33 cellular contexts compared by ENCODE assay signal in the genomic region with DNA sequence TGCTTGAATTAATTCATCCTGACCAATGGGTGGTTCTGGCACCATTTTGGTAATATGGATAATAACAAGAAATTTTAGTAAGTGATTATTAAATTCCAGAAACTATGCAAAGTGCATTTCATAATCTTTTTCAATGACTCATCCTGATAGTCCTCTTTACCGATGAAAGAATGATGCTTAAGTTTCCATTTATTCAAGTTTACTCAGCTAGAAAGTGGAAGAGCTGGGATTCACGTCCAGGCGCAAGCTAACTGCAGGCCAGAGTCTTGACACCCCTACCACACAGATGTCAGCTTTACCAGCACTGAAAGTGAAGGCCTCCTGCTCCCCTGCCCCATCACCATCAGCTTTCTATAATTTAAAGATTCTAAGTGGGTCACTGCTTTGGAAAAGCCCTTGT.
DNase-seq lines count a peak whose midpoint lies in the region; ATAC-seq and TF ChIP-seq lines count a peak whose summit lies in the region.
"Had no signal": no experiment of that assay in that cellular context is flagged by ENCODE, and none has a peak within 500 bp of the region (broad histone marks: within the 10 kb centered on the region; RNA-seq: fewer than 3 reads in every experiment).

No MANE protein-coding gene starts in this region.

- H3K27me3 Mint-ChIP-seq in MCF 10A (ENCODE audit: insufficient read depth, unreplicated experiment) = no peaks in the 10 kb centered on the region
- no peaks in the 10 kb centered on the region for H3K27me3 Mint-ChIP-seq in mesothelial cell of epicardium (ENCODE audit: low read depth)
- no peaks in the 10 kb centered on the region for H3K27me3 Mint-ChIP-seq in effector memory CD8-positive, alpha-beta T cell
- no peaks in the 10 kb centered on the region for H3K27me3 Mint-ChIP-seq in osteocyte (ENCODE audit: unreplicated experiment)
- H3K27me3 Mint-ChIP-seq: activated CD4-positive, alpha-beta T cell treated with anti-CD3 and anti-CD28 coated beads for 36 hours; activated naive CD4-positive, alpha-beta T cell treated with anti-CD3 and anti-CD28 coated beads, Interleukin-2, amount 50 U/mL, for 24 hours; CD4-positive, CD25-positive, alpha-beta regulatory T cell had no signal

- POLR2A ChIA-PET in MCF 10A (lab: Yijun Ruan, JAX) = interaction anchor here (0.9 to 1.6 kb wide), 3 partner anchors 8 to 36 kb away, joined by 3 to 4 read pairs (median 3); no protein-coding TSS in a partner anchor

- H3K36me3 ChIP-seq in mammary epithelial cell (ENCODE audit: insufficient read depth, low read length) (no peaks in the 10 kb centered on the region), left lung (no peaks in the 10 kb centered on the region)
- H3K36me3 ChIP-seq: breast epithelium, transverse colon had no signal

- H3K4me3 ChIP-seq in mammary epithelial cell (replicated peaks in 1 of 3; ENCODE audit: insufficient read depth in 1 of 3, low read depth in 2 of 3, low read length in 3 of 3) (no peak overlapping the region), left lung (no peak overlapping the region)
- H3K4me3 ChIP-seq: breast epithelium, transverse colon had no signal

- WGBS in mammary epithelial cell (ENCODE audit: low coverage, missing lambda C conversion rate) = 65% methylated on average over 3 of the region's 3 CpGs

- in situ Hi-C loops in mammary epithelial cell (cut with MboI; ENCODE audit: low sequenced_read_pairs in 2 of 2) = no loop called here

- intact Hi-C loops in mammary epithelial cell (cut with micrococcal nuclease) (no loop called here), MCF 10A (cut with micrococcal nuclease) (no loop called here), left lung (cut with DNase I) (no loop called here)

- H3K27ac ChIP-seq in mammary epithelial cell (ENCODE audit: insufficient read depth, low read depth, low read length) (no peak overlapping the region), caudate nucleus (ENCODE audit: low read depth, low read length) (peak overlapping the region; percentile 7), left lung (no peak overlapping the region)
- H3K27ac ChIP-seq: breast epithelium, transverse colon had no signal

- H4K20me1 ChIP-seq in mammary epithelial cell (ENCODE audit: insufficient read depth, low read length) = no peaks in the 10 kb centered on the region

- no peaks in the 10 kb centered on the region for H3K36me3 Mint-ChIP-seq in MCF 10A (ENCODE audit: insufficient read depth, unreplicated experiment)
- no peaks in the 10 kb centered on the region for H3K36me3 Mint-ChIP-seq in mesothelial cell of epicardium
- no peaks in the 10 kb centered on the region for H3K36me3 Mint-ChIP-seq in effector memory CD8-positive, alpha-beta T cell (ENCODE audit: insufficient read depth)
- H3K36me3 Mint-ChIP-seq in osteocyte (ENCODE audit: unreplicated experiment) = no peaks in the 10 kb centered on the region
- H3K36me3 Mint-ChIP-seq: activated naive CD4-positive, alpha-beta T cell treated with anti-CD3 and anti-CD28 coated beads, Interleukin-2, amount 50 U/mL, for 24 hours; CD4-positive, CD25-positive, alpha-beta regulatory T cell; naive B cell; stimulated activated effector memory CD8-positive, alpha-beta T cell treated with anti-CD3 and anti-CD28 coated beads, Interleukin-12 subunit alpha, Interleukin-12 subunit beta, amount 100 ng/mL, for 72 hours had no signal

- H3K27me3 ChIP-seq in mammary epithelial cell (ENCODE audit: insufficient read depth, low read length) (no peaks in the 10 kb centered on the region), left lung (no peaks in the 10 kb centered on the region)
- H3K27me3 ChIP-seq: breast epithelium, transverse colon had no signal

- no peak for ATAC-seq in left lung
- ATAC-seq in effector memory CD8-positive, alpha-beta T cell (replicated peaks) = no peak
- ATAC-seq: activated CD4-positive, alpha-beta T cell treated with anti-CD3 and anti-CD28 coated beads for 36 hours; activated CD8-positive, alpha-beta T cell treated with anti-CD3 and anti-CD28 coated beads, Interleukin-2, amount 10 ng/mL, durations not matched to agents 7 days and 5 days; left ventricle myocardium superior; PC-3; Right ventricle myocardium inferior; stimulated activated effector memory CD8-positive, alpha-beta T cell treated with anti-CD3 and anti-CD28 coated beads, Interleukin-12 subunit alpha, Interleukin-12 subunit beta, amount 100 ng/mL, for 72 hours had no signal

- no peaks in the 10 kb centered on the region for H3K9me3 Mint-ChIP-seq in MCF 10A (ENCODE audit: unreplicated experiment)
- no peaks in the 10 kb centered on the region for H3K9me3 Mint-ChIP-seq in mesothelial cell of epicardium
- peaks cover 8% of the 10 kb centered on the region in 2 donors for H3K9me3 Mint-ChIP-seq in effector memory CD8-positive, alpha-beta T cell
- H3K9me3 Mint-ChIP-seq in osteocyte (ENCODE audit: unreplicated experiment) = no peaks in the 10 kb centered on the region
- H3K9me3 Mint-ChIP-seq: activated naive CD4-positive, alpha-beta T cell treated with anti-CD3 and anti-CD28 coated beads, Interleukin-2, amount 50 U/mL, for 24 hours had no signal

- DNase-seq in mammary epithelial cell (peak; percentile 35), MCF 10A (ENCODE audit: unreplicated experiment) (no peak), caudate nucleus (lab: John Stamatoyannopoulos, UW) (peak in 1 of 61 donors; percentile 6), mesothelial cell of epicardium (ENCODE audit: low spot score in 2 of 2, unreplicated experiment in 2 of 2) (no peak), NCI-H1105 (lab: John Stamatoyannopoulos, UW) (no peak), left lung (no peak), osteocyte (ENCODE audit: extremely low spot score, unreplicated experiment) (no peak)
- DNase-seq in effector memory CD8-positive, alpha-beta T cell = no peak
- DNase-seq: 8988T; activated CD4-positive, alpha-beta T cell treated with anti-CD3 and anti-CD28 coated beads for 36 hours; activated CD8-positive, alpha-beta T cell treated with anti-CD3 and anti-CD28 coated beads, Interleukin-2, amount 10 ng/mL, durations not matched to agents 7 days and 5 days; activated T-cell treated with anti-CD3 and anti-CD28 coated beads for 4 hours; Calu3; CD4-positive, CD25-positive, alpha-beta regulatory T cell; DND-41; glutamatergic neuron; KBM-7; left ventricle myocardium superior; midbrain; naive B cell; NCI-H1092 treated with DMSO at 0.1 percent for 48 hours; NCI-H1930; NCI-H2171 treated with DMSO at 0.1 percent for 48 hours; NCI-H526 treated with DMSO at 0.1 percent for 48 hours; occipital lobe; PC-3; stimulated activated CD4-positive, alpha-beta T cell treated with anti-CD3 and anti-CD28 coated beads, Interleukin-15, amount 100 ng/mL, for 24 hours; stimulated activated CD4-positive, alpha-beta T cell treated with anti-CD3 and anti-CD28 coated beads, Interleukin-4, amount 100 ng/mL, for 4 hours; transverse colon had no signal

- H3K9me3 ChIP-seq in mammary epithelial cell (replicated peaks; ENCODE audit: insufficient read depth, low read length) = no peaks in the 10 kb centered on the region
- no peaks in the 10 kb centered on the region for H3K9me3 ChIP-seq in left lung
- H3K9me3 ChIP-seq: breast epithelium, transverse colon had no signal

- H3K4me3 Mint-ChIP-seq in MCF 10A (ENCODE audit: unreplicated experiment) (no peak overlapping the region), mesothelial cell of epicardium (no peak overlapping the region), osteocyte (ENCODE audit: unreplicated experiment) (no peak overlapping the region)
- no peak overlapping the region for H3K4me3 Mint-ChIP-seq in effector memory CD8-positive, alpha-beta T cell
- H3K4me3 Mint-ChIP-seq: activated CD4-positive, alpha-beta T cell treated with anti-CD3 and anti-CD28 coated beads for 36 hours; activated CD8-positive, alpha-beta T cell treated with anti-CD3 and anti-CD28 coated beads, Interleukin-2, amount 10 ng/mL, durations not matched to agents 7 days and 5 days; activated naive CD4-positive, alpha-beta T cell treated with anti-CD3 and anti-CD28 coated beads, Interleukin-2, amount 50 U/mL, for 24 hours; CD4-positive, CD25-positive, alpha-beta regulatory T cell; naive B cell; stimulated activated effector memory CD8-positive, alpha-beta T cell treated with anti-CD3 and anti-CD28 coated beads, Interleukin-12 subunit alpha, Interleukin-12 subunit beta, amount 100 ng/mL, for 72 hours had no signal

- no peak overlapping the region for H3K27ac Mint-ChIP-seq in MCF 10A (ENCODE audit: low read depth, unreplicated experiment)
- peak overlapping the region; percentile 26 for H3K27ac Mint-ChIP-seq in mesothelial cell of epicardium
- no peak overlapping the region for H3K27ac Mint-ChIP-seq in effector memory CD8-positive, alpha-beta T cell
- H3K27ac Mint-ChIP-seq in osteocyte (ENCODE audit: unreplicated experiment) = no peak overlapping the region
- H3K27ac Mint-ChIP-seq: activated CD4-positive, alpha-beta T cell treated with anti-CD3 and anti-CD28 coated beads for 36 hours; activated CD8-positive, alpha-beta T cell treated with anti-CD3 and anti-CD28 coated beads, Interleukin-2, amount 10 ng/mL, durations not matched to agents 7 days and 5 days; activated naive CD4-positive, alpha-beta T cell treated with anti-CD3 and anti-CD28 coated beads, Interleukin-2, amount 50 U/mL, for 24 hours; naive B cell; stimulated activated effector memory CD8-positive, alpha-beta T cell treated with anti-CD3 and anti-CD28 coated beads, Interleukin-12 subunit alpha, Interleukin-12 subunit beta, amount 100 ng/mL, for 72 hours had no signal

- no TSS peak for BruUV-seq in mammary epithelial cell (replicated peaks; lab: Mats Ljungman, UMichigan)
- BruUV-seq in MCF 10A (replicated peaks; lab: Mats Ljungman, UMichigan) = no TSS peak

- no peak overlapping the region for H3K4me2 ChIP-seq in mammary epithelial cell (ENCODE audit: insufficient read depth, low read depth, low read length)

- H3K4me1 ChIP-seq in mammary epithelial cell (ENCODE audit: insufficient read depth, low read length) (peaks cover 15% of the 10 kb centered on the region), left lung (no peaks in the 10 kb centered on the region)
- H3K4me1 ChIP-seq: breast epithelium, transverse colon had no signal

- peak overlapping the region; percentile 47 for H2AFZ ChIP-seq in mammary epithelial cell (ENCODE audit: low read depth, low read length)

- dilution Hi-C loops in mammary epithelial cell (cut with HindIII; ENCODE audit: low sequenced_read_pairs) = no loop called here

- H3K79me2 ChIP-seq in mammary epithelial cell (ENCODE audit: insufficient read depth, low read length) = no peaks in the 10 kb centered on the region

- no peak overlapping the region for H3K9ac ChIP-seq in mammary epithelial cell (ENCODE audit: insufficient read depth, low read length)

- TF ChIP-seq CTCF in mammary epithelial cell (conservative IDR thresholded peaks at IDR 0.05 in 1 of 2, IDR thresholded peaks at IDR 0.05 in 1 of 2; ENCODE audit: extremely low read depth in 1 of 2, insufficient read depth in 1 of 2, low read depth in 1 of 2, low read length in 2 of 2) (no peak), MCF 10A (IDR thresholded peaks at IDR 0.05; ENCODE audit: unreplicated experiment) (no peak), mesothelial cell of epicardium (IDR thresholded peaks at IDR 0.05; ENCODE audit: unreplicated experiment) (no peak), left lung (IDR thresholded peaks at IDR 0.05) (no peak), osteocyte (IDR thresholded peaks at IDR 0.05) (no peak)

- CTCF ChIA-PET in mammary epithelial cell (lab: Charles Lee; ENCODE audit: low non-redundant PET) (no interaction called here), MCF 10A (lab: Yijun Ruan, JAX) (interaction anchor here (0.7 to 1.1 kb wide), 4 partner anchors 12 to 422 kb away, joined by 3 read pairs; no protein-coding TSS in a partner anchor)

- no peaks in the 10 kb centered on the region for H3K4me1 Mint-ChIP-seq in MCF 10A (ENCODE audit: insufficient read depth, unreplicated experiment)
- peaks cover 19% of the 10 kb centered on the region for H3K4me1 Mint-ChIP-seq in mesothelial cell of epicardium
- H3K4me1 Mint-ChIP-seq in effector memory CD8-positive, alpha-beta T cell (ENCODE audit: low read depth in 2 of 2) = no peaks in the 10 kb centered on the region
- H3K4me1 Mint-ChIP-seq in osteocyte (ENCODE audit: unreplicated experiment) = peaks cover 20% of the 10 kb centered on the region
- H3K4me1 Mint-ChIP-seq: activated naive CD4-positive, alpha-beta T cell treated with anti-CD3 and anti-CD28 coated beads, Interleukin-2, amount 50 U/mL, for 24 hours; CD4-positive, CD25-positive, alpha-beta regulatory T cell; naive B cell; stimulated activated effector memory CD8-positive, alpha-beta T cell treated with anti-CD3 and anti-CD28 coated beads, Interleukin-12 subunit alpha, Interleukin-12 subunit beta, amount 100 ng/mL, for 72 hours had no signal
